In genomic region chr9:123282343-123283047, GRCh38 we compare ENCODE assay signal across 11 cellular contexts. TPM values are rescaled to one million over a fixed set of nuclear protein-coding genes. Genes with fewer than 3 reads are reported as not detected.
DNase-seq lines count a peak whose midpoint lies in the region; ATAC-seq and TF ChIP-seq lines count a peak whose summit lies in the region.
"Had no signal": no experiment of that assay in that cellular context is flagged by ENCODE, and none has a peak within 500 bp of the region (broad histone marks: within the 10 kb centered on the region; RNA-seq: fewer than 3 reads in every experiment).

No MANE protein-coding gene starts in this region.

- in situ Hi-C loops in HAP-1 (cut with MboI; ENCODE audit: low sequenced_read_pairs) = no loop called here

- TF ChIP-seq CTCF in PC-9 (conservative IDR thresholded peaks at IDR 0.05) = no peak
- TF ChIP-seq CTCF in stomach (IDR thresholded peaks at IDR 0.05) = no peak

- H3K4me3 ChIP-seq in PC-9 (peak overlapping the region; percentile 41), stomach (no peak overlapping the region), HAP-1 (no peak overlapping the region), H7 (ENCODE audit: insufficient read depth, low read depth, low read length) (no peak overlapping the region)

- intact Hi-C loops in PC-9 (cut with micrococcal nuclease; ENCODE audit: unreplicated experiment) (no loop called here), Right ventricle myocardium inferior (cut with DNase I) (loop anchor here (2.0 to 5.0 kb wide), 2 partner anchors 22 to 40 kb away; no protein-coding TSS in a partner anchor), stomach (cut with DNase I; ENCODE audit: low total_unique reads) (no loop called here)

- H2AFZ ChIP-seq in PC-9 = peak overlapping the region; percentile 55

- H3K4me2 ChIP-seq in PC-9 = peak overlapping the region; percentile 74

- POLR2A ChIA-PET in PC-9 (lab: Charles Lee; ENCODE audit: unreplicated experiment) = interaction anchor here (0.5 to 0.6 kb wide), 2 partner anchors 370 to 675 kb away, joined by 3 to 4 read pairs; no protein-coding TSS in a partner anchor

- CTCF ChIA-PET in PC-9 (lab: Charles Lee) = interaction anchor here (0.6 to 1.0 kb wide), 3 partner anchors 13 to 182 kb away, joined by 3 to 13 read pairs (median 5); no protein-coding TSS in a partner anchor

- H3K9me2 ChIP-seq in PC-9 (ENCODE audit: insufficient read depth) = no peaks in the 10 kb centered on the region

- no peak for TF ChIP-seq EP300 in stomach (IDR thresholded peaks at IDR 0.05)

- no peak for TF ChIP-seq POLR2A in stomach (IDR thresholded peaks at IDR 0.05)

- H3K27me3 ChIP-seq in PC-9 (ENCODE audit: insufficient read depth, low read depth) = no peaks in the 10 kb centered on the region
- no peaks in the 10 kb centered on the region for H3K27me3 ChIP-seq in stomach
- H3K27me3 ChIP-seq in HAP-1 (ENCODE audit: low read depth) = no peaks in the 10 kb centered on the region
- H3K27me3 ChIP-seq in H7 (ENCODE audit: control insufficient read depth, insufficient read depth, low read length) = no peaks in the 10 kb centered on the region

- 28 to 40% (median 31%) methylated on average over 11 of the region's 11 CpGs for WGBS in stomach, 5 donors

- peak; percentile 22 for DNase-seq in HT-29 (ENCODE audit: low spot score)
- DNase-seq in PC-9 = peak; percentile 66 to 68
- peak; percentile 80 for DNase-seq in Right ventricle myocardium inferior (ENCODE audit: missing footprints)
- peak; percentile 48 for DNase-seq in stomach
- no peak for DNase-seq in HAP-1 (ENCODE audit: low spot score in 2 of 2)
- DNase-seq in H7 = no peak
- DNase-seq: activated T-cell treated with anti-CD3 and anti-CD28 coated beads, Interleukin-2, amount 50 U/mL, for 1 hour; Caco-2 had no signal

- H3K4me1 ChIP-seq in PC-9 (replicated peaks; ENCODE audit: insufficient read depth) = peaks cover 18% of the 10 kb centered on the region
- peaks cover 0 to 11% (median 5%) of the 10 kb centered on the region in 4 donors for H3K4me1 ChIP-seq in stomach
- no peaks in the 10 kb centered on the region for H3K4me1 ChIP-seq in HAP-1
- H3K4me1 ChIP-seq: Caco-2 had no signal

- no peaks in the 10 kb centered on the region for H3K79me2 ChIP-seq in PC-9 (ENCODE audit: low read depth)

- H4K20me1 ChIP-seq in PC-9 (ENCODE audit: insufficient read depth) = no peaks in the 10 kb centered on the region

- H3K9me3 ChIP-seq in PC-9 (ENCODE audit: insufficient read depth, low read depth) (no peaks in the 10 kb centered on the region), stomach (peaks cover 0 to 5% (median 2%) of the 10 kb centered on the region in 4 donors), HAP-1 (no peaks in the 10 kb centered on the region)
- H3K9me3 ChIP-seq: Caco-2 had no signal

- H3K36me3 ChIP-seq in PC-9 (ENCODE audit: low read depth) (no peaks in the 10 kb centered on the region), stomach (no peaks in the 10 kb centered on the region), HAP-1 (replicated peaks) (no peaks in the 10 kb centered on the region), H7 (replicated peaks; ENCODE audit: control insufficient read depth, insufficient read depth, low read length) (no peaks in the 10 kb centered on the region)

- no TSS peak for BruUV-seq in PC-9 (replicated peaks; lab: Mats Ljungman, UMichigan)

- no peak overlapping the region for H3K27ac ChIP-seq in PC-9
- no peak overlapping the region for H3K27ac ChIP-seq in stomach
- H3K27ac ChIP-seq: epithelial cell of prostate had no signal

- ATAC-seq in Right ventricle myocardium inferior (peak; percentile 92), GM19035 (IDR thresholded peaks at IDR 0.05; ENCODE audit: unreplicated experiment) (no peak)
- ATAC-seq: natural killer cell treated with Interleukin-12 subunit alpha and Interleukin-12 subunit beta and Interleukin-15 and Interleukin-18, amount 100 ng/mL, for 72 hours had no signal

- no peaks in the 10 kb centered on the region for H3F3A ChIP-seq in PC-9 (ENCODE audit: insufficient read depth, low read depth)

RNA-seq across cellular contexts. Expression of gene STRBP, which starts 14.1 kb away (rescaled TPM):
- 18.4 and 19.9 TPM in 2 replicates for total RNA-seq in HT-29 (2014; rRNA removed; shearing (Covaris generic))
- total RNA-seq in PC-9 (2021) (34.5 and 39.9 TPM in 2 replicates), Right ventricle myocardium inferior (21.6 TPM), stomach (10 to 100 TPM in 3 of 5 donors, 1 to 10 TPM in 2; 5.5 to 21.0 (median 11.6) TPM)
- 10 to 100 TPM in 1 of 3 donors, 1 to 10 TPM in 2; 8.2 to 17.4 (median 8.8) TPM for polyA plus RNA-seq in stomach
- total RNA-seq in H7 (2014; rRNA removed; shearing (Covaris generic)) = 35.0 and 49.9 TPM in 2 replicates

Comparison
In these comparisons a context has a peak if more than half of its experiments do, and no peak if none do; other contexts are left out.
1. DNase-seq: peak in HT-29 (single experiment), PC-9 (2 of 2), Right ventricle myocardium inferior (single experiment) and stomach (single experiment); none in HAP-1 (0 of 2) and H7 (single experiment).